26 cellular contexts compared by ENCODE assay signal in the genomic region with DNA sequence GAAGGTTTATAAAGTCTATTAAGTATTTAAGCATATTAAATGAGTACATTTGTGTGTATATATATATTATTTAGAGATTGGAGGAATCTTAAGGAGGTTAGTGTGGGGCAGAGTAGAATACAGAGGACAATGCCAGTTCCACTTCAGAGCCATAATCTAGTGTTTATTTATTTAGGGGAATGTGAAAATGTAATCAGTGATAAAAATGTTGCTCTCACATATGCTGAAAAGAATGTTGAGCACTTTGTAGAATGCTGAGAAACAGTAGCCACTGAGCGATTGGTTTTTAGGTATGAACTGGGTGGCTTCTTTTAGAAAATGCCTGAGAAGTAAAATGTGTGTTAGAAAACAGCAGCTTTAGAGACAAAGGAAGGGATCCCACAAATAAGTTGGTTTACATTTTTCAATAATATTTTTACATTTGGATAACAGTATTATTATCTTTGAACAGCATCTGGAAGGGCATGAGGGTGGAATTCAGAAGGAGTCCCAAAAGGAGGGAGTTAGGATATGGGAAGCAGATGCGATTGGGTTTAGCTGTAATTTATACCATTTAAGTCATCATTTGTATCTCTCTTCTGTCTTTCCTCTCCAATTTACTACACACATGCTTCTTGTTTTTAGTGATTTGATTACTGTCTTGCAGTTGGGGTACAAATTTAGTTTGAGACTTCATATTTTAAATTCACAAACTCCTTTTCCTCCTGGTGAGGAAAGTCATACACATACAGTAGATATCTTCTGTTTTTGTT.
DNase-seq lines count a peak whose midpoint lies in the region; ATAC-seq and TF ChIP-seq lines count a peak whose summit lies in the region.
"Had no signal": no experiment of that assay in that cellular context is flagged by ENCODE, and none has a peak within 500 bp of the region (broad histone marks: within the 10 kb centered on the region; RNA-seq: fewer than 3 reads in every experiment).

No MANE protein-coding gene starts in this region.

- peak; percentile 74 for ATAC-seq in SK-N-SH treated with all-trans-retinoic acid at 6 μM for 48 hours
- no peak for ATAC-seq in esophagus mucosa
- ATAC-seq: activated CD4-positive, CD25-positive, alpha-beta regulatory T cell treated with anti-CD3 and anti-CD28 coated beads, Interleukin-2, amount 50 U/mL, for 24 hours; activated CD8-positive, alpha-beta T cell treated with anti-CD3 and anti-CD28 coated beads, Interleukin-2, amount 10 ng/mL, durations not matched to agents 7 days and 5 days; left ventricle myocardium superior had no signal

- no peak overlapping the region for H3K27ac ChIP-seq in testis
- H3K27ac ChIP-seq: BLaER1 treated with 17β-estradiol and CSF1 and Interleukin-3, amounts not matched to agents 10 nM and 100 nM; esophagus squamous epithelium; KMS-11; parathyroid adenoma; sigmoid colon; suprapubic skin had no signal

- no peak overlapping the region for H3K4me3 Mint-ChIP-seq in nephron progenitor cell
- H3K4me3 Mint-ChIP-seq: activated CD8-positive, alpha-beta T cell treated with anti-CD3 and anti-CD28 coated beads, Interleukin-2, amount 10 ng/mL, durations not matched to agents 7 days and 5 days; activated T-cell treated with anti-CD3 and anti-CD28 coated beads, Interleukin-2, amount 50 U/mL, for 24 hours; H9; naive B cell had no signal

- DNase-seq in H4 (ENCODE audit: low spot score), result peak; percentile 5
- peak; percentile 59 for DNase-seq in fibroblast of peridontal ligament (ENCODE audit: extremely low read depth)
- no peak for DNase-seq in nephron progenitor cell
- no peak for DNase-seq in hippocampal formation (lab: John Stamatoyannopoulos, UW)
- DNase-seq in testis, result no peak
- no peak for DNase-seq in activated CD4-positive, alpha-beta T cell treated with anti-CD3 and anti-CD28 coated beads for 4 hours
- DNase-seq: activated CD8-positive, alpha-beta T cell treated with anti-CD3 and anti-CD28 coated beads, Interleukin-2, amount 10 ng/mL, durations not matched to agents 7 days and 5 days; activated naive CD4-positive, alpha-beta T cell treated with Interleukin-2 at 50 U/mL for 16 hours; activated T-cell treated with anti-CD3 and anti-CD28 coated beads, Interleukin-2, amount 50 U/mL, for 24 hours; effector memory CD4-positive, alpha-beta T cell; esophagus squamous epithelium; H9; left ventricle myocardium superior; naive B cell; NCI-H1048; NCI-H2029 treated with DMSO at 0.1 percent for 48 hours; NCI-H446; NK-92 treated with Interleukin-12 subunit alpha and Interleukin-12 subunit beta, amount 100 ng/mL, for 24 hours; sigmoid colon had no signal

- H3K36me3 Mint-ChIP-seq in nephron progenitor cell (ENCODE audit: low read depth), result peaks cover 3% of the 10 kb centered on the region
- H3K36me3 Mint-ChIP-seq: naive B cell had no signal

- TF ChIP-seq CTCF in nephron progenitor cell (IDR thresholded peaks at IDR 0.05) (no peak), testis (IDR thresholded peaks at IDR 0.05) (no peak)

- no peaks in the 10 kb centered on the region for H3K27me3 ChIP-seq in testis
- H3K27me3 ChIP-seq: BLaER1 treated with 17β-estradiol and CSF1 and Interleukin-3, amounts not matched to agents 10 nM and 100 nM; esophagus squamous epithelium; sigmoid colon; suprapubic skin had no signal

- 71 to 73% methylated on average over 2 of the region's 2 CpGs for WGBS in testis, 2 donors

- H3K27ac Mint-ChIP-seq in nephron progenitor cell, result peak overlapping the region; percentile 2
- H3K27ac Mint-ChIP-seq: activated CD8-positive, alpha-beta T cell treated with anti-CD3 and anti-CD28 coated beads, Interleukin-2, amount 10 ng/mL, durations not matched to agents 7 days and 5 days; activated T-cell treated with anti-CD3 and anti-CD28 coated beads, Interleukin-2, amount 50 U/mL, for 24 hours; naive B cell had no signal

- intact Hi-C loops in testis (cut with DNase I; ENCODE audit: low total_unique reads), result no loop called here

- no peaks in the 10 kb centered on the region for H3K27me3 Mint-ChIP-seq in nephron progenitor cell (ENCODE audit: low read depth, poor library complexity)
- H3K27me3 Mint-ChIP-seq: activated T-cell treated with anti-CD3 and anti-CD28 coated beads, Interleukin-2, amount 50 U/mL, for 24 hours; naive B cell had no signal

- peaks cover 14% of the 10 kb centered on the region for H3K4me1 Mint-ChIP-seq in nephron progenitor cell
- H3K4me1 Mint-ChIP-seq: naive B cell had no signal

- no peaks in the 10 kb centered on the region for H3K36me3 ChIP-seq in testis (ENCODE audit: low read depth, missing control alignments)
- H3K36me3 ChIP-seq: BLaER1 treated with 17β-estradiol and CSF1 and Interleukin-3, amounts not matched to agents 10 nM and 100 nM; sigmoid colon; suprapubic skin had no signal

- no peaks in the 10 kb centered on the region for H3K9me3 ChIP-seq in testis
- H3K9me3 ChIP-seq: BLaER1 treated with 17β-estradiol and CSF1 and Interleukin-3, amounts not matched to agents 10 nM and 100 nM; esophagus squamous epithelium; sigmoid colon; suprapubic skin had no signal

- no peak overlapping the region for H3K4me3 ChIP-seq in testis
- H3K4me3 ChIP-seq: BLaER1 treated with 17β-estradiol and CSF1 and Interleukin-3, amounts not matched to agents 10 nM and 100 nM; esophagus squamous epithelium; sigmoid colon; suprapubic skin had no signal

- no peaks in the 10 kb centered on the region for H3K9me3 Mint-ChIP-seq in nephron progenitor cell
- H3K9me3 Mint-ChIP-seq: activated T-cell treated with anti-CD3 and anti-CD28 coated beads, Interleukin-2, amount 50 U/mL, for 24 hours; H9; naive B cell had no signal

- H3K4me1 ChIP-seq in testis, result no peaks in the 10 kb centered on the region
- H3K4me1 ChIP-seq: BLaER1 treated with 17β-estradiol and CSF1 and Interleukin-3, amounts not matched to agents 10 nM and 100 nM; parathyroid adenoma; suprapubic skin had no signal

- TF ChIP-seq POLR2A in testis (IDR thresholded peaks at IDR 0.05), result no peak

TF ChIP-seq in SK-N-SH treated with all-trans-retinoic acid at 6 μM for 48 hours, 23 proteins besides CTCF, POLR2A, EP300 and RAD21 (continues in another document):
- no peak for TF ChIP-seq ZC3H10 (CRISPR knock-in tag; IDR thresholded peaks at IDR 0.05)
- TF ChIP-seq, protein P1, sequence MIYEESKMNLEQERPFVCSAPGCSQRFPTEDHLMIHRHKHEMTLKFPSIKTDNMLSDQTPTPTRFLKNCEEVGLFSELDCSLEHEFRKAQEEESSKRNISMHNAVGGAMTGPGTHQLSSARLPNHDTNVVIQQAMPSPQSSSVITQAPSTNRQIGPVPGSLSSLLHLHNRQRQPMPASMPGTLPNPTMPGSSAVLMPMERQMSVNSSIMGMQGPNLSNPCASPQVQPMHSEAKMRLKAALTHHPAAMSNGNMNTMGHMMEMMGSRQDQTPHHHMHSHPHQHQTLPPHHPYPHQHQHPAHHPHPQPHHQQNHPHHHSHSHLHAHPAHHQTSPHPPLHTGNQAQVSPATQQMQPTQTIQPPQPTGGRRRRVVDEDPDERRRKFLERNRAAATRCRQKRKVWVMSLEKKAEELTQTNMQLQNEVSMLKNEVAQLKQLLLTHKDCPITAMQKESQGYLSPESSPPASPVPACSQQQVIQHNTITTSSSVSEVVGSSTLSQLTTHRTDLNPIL (CRISPR knock-in tag; IDR thresholded peaks at IDR 0.05; ENCODE audit: low read depth), result no peak
- TF ChIP-seq TCF4 (CRISPR knock-in tag; IDR thresholded peaks at IDR 0.05; ENCODE audit: borderline replicate concordance), result no peak
- TF ChIP-seq ISL1 (CRISPR knock-in tag; IDR thresholded peaks at IDR 0.05), result no peak
- no peak for TF ChIP-seq SNAI2 (CRISPR knock-in tag; IDR thresholded peaks at IDR 0.05)
- no peak for TF ChIP-seq ESRRG (CRISPR knock-in tag; IDR thresholded peaks at IDR 0.05)
- TF ChIP-seq, protein P2, sequence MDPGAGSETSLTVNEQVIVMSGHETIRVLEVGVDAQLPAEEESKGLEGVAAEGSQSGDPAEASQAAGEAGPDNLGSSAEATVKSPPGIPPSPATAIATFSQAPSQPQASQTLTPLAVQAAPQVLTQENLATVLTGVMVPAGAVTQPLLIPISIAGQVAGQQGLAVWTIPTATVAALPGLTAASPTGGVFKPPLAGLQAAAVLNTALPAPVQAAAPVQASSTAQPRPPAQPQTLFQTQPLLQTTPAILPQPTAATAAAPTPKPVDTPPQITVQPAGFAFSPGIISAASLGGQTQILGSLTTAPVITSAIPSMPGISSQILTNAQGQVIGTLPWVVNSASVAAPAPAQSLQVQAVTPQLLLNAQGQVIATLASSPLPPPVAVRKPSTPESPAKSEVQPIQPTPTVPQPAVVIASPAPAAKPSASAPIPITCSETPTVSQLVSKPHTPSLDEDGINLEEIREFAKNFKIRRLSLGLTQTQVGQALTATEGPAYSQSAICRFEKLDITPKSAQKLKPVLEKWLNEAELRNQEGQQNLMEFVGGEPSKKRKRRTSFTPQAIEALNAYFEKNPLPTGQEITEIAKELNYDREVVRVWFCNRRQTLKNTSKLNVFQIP (CRISPR knock-in tag; IDR thresholded peaks at IDR 0.05; ENCODE audit: borderline replicate concordance, low read depth), result no peak
- 0 out of 2 replicates have a peak, but pooled peaks have one; percentile 5 for TF ChIP-seq ZFP30 (CRISPR knock-in tag; IDR thresholded peaks at IDR 0.05)
- TF ChIP-seq TOX (CRISPR knock-in tag; IDR thresholded peaks at IDR 0.05; ENCODE audit: borderline replicate concordance), result no peak
- no peak for TF ChIP-seq BACH2 (CRISPR knock-in tag; IDR thresholded peaks at IDR 0.05; ENCODE audit: borderline replicate concordance)
- no peak for TF ChIP-seq CSDC2 (CRISPR knock-in tag; IDR thresholded peaks at IDR 0.05)
- TF ChIP-seq ZNF8 (CRISPR knock-in tag; IDR thresholded peaks at IDR 0.05), result no peak
- TF ChIP-seq OSR1 (CRISPR knock-in tag; IDR thresholded peaks at IDR 0.05), result no peak
- TF ChIP-seq ZNF70 (CRISPR knock-in tag; IDR thresholded peaks at IDR 0.05), result 0 out of 2 replicates have a peak, but pooled peaks have one; percentile 40

Comparison
In these comparisons a context has a peak if more than half of its experiments do, and no peak if none do; other contexts are left out.
1. DNase-seq: peak in H4 (single experiment) and fibroblast of peridontal ligament (single experiment); none in nephron progenitor cell (single experiment), hippocampal formation (0 of 2), testis (single experiment) and activated CD4-positive, alpha-beta T cell treated with anti-CD3 and anti-CD28 coated beads for 4 hours (0 of 2).